36 cellular contexts compared by ENCODE assay signal in the genomic region with DNA sequence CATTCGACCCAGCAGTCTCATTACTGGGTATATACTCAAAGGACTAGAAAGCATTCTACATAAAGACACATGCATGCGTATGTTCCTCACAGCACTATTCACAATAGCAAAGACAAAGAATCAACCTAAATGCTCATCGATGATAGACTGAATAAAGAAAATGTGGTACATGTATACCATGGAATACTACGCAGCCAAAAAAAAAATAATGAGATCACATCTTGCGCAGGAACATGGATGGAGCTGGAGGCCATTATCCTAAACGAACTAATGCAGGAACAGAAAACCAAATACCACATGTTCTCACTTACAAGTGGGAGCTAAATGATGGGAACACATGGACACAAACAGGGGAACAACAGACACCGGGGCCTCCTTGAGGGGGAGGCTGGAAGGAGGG.
"Had no signal": no experiment of that assay in that cellular context is flagged by ENCODE, and none has a peak within 500 bp of the region (broad histone marks: within the 10 kb centered on the region; RNA-seq: fewer than 3 reads in every experiment).

No MANE protein-coding gene starts in this region.

- H3K36me3 ChIP-seq: MG63 had no signal

- H3K4me3 ChIP-seq: MG63 had no signal

- H3K27me3 ChIP-seq: MG63 had no signal

- H3K9me3 ChIP-seq: MG63 had no signal

- DNase-seq: MG63, MM.1S, MV-4-11, NCI-H1048, NCI-H1092, NCI-H1092 treated with DMSO at 0.1 percent for 48 hours, NCI-H1105, NCI-H1105 treated with DMSO at 0.1 percent for 48 hours, NCI-H1417, NCI-H1417 treated with DMSO at 0.1 percent for 48 hours, NCI-H1436, NCI-H1436 treated with DMSO at 0.1 percent for 48 hours, NCI-H146, NCI-H1694, NCI-H1694 treated with DMSO at 0.1 percent for 48 hours, NCI-H187, NCI-H187 treated with DMSO at 0.1 percent for 48 hours, NCI-H1930, NCI-H2029, NCI-H2029 treated with DMSO at 0.1 percent for 48 hours, NCI-H2081, NCI-H2081 treated with DMSO at 0.1 percent for 48 hours, NCI-H2107, NCI-H2171, NCI-H2171 treated with DMSO at 0.1 percent for 48 hours, NCI-H2227 treated with DMSO at 0.1 percent for 48 hours, NCI-H226, NCI-H345, NCI-H446, NCI-H446 treated with DMSO at 0.1 percent for 48 hours, NCI-H510A, NCI-H510A treated with DMSO at 0.1 percent for 48 hours, NCI-H524, NCI-H524 treated with DMSO at 0.1 percent for 48 hours, NCI-H526, NCI-H526 treated with DMSO at 0.1 percent for 48 hours had no signal
